Comparison of ENCODE assay signal across 20 cellular contexts in the genomic region with DNA sequence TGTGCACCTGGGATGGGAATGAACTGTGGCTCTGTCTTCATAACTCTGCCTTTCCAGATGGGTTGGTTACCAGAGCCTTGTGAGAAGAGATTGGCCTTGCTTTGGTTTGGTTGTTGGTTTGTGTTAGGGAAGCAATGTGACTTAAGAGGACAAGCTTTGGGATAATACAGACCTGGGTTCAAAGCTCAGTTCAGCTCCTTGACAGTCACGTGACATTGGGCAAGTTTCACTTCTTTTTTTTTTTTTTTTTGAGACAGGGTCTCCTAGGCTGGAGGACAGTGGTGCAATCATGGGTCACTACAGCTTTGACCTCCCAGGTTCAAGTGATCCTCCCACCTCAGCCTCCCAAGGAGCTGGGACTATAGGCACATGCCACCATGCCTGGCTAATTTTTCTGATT. TPM values are rescaled to one million over a fixed set of nuclear protein-coding genes. Genes with fewer than 3 reads are reported as not detected.
DNase-seq lines count a peak whose midpoint lies in the region; ATAC-seq and TF ChIP-seq lines count a peak whose summit lies in the region.
"Had no signal": no experiment of that assay in that cellular context is flagged by ENCODE, and none has a peak within 500 bp of the region (broad histone marks: within the 10 kb centered on the region; RNA-seq: fewer than 3 reads in every experiment).

No MANE protein-coding gene starts in this region.

- H3K27ac Mint-ChIP-seq in endodermal cell, result no peak overlapping the region
- H3K27ac Mint-ChIP-seq: activated CD4-positive, alpha-beta T cell treated with anti-CD3 and anti-CD28 coated beads, Interleukin-2, amount 10 ng/mL, durations not matched to agents 7 days and 5 days; activated naive CD4-positive, alpha-beta T cell treated with anti-CD3 and anti-CD28 coated beads for 36 hours; B cell; natural killer cell had no signal

- peak overlapping the region in 7 of 11 experiments; percentile 50 to 72 (median 59); a peak in 11 of 22 replicates for H3K9ac ChIP-seq in BLaER1 treated with 17β-estradiol and CSF1 and Interleukin-3, amounts not matched to agents 10 nM and 100 nM
- H3K9ac ChIP-seq in endodermal cell (ENCODE audit: extremely low read depth, low read length, poor library complexity, severe bottlenecking) (no peak overlapping the region), skeletal muscle satellite cell (ENCODE audit: low read depth, low read length) (no peak overlapping the region)

- BruUV-seq in OCI-LY7 (replicated peaks; lab: Mats Ljungman, UMichigan), result no TSS peak

- no peaks in the 10 kb centered on the region for H3K9me3 ChIP-seq in BLaER1 treated with 17β-estradiol and CSF1 and Interleukin-3, amounts not matched to agents 10 nM and 100 nM (replicated peaks in 1 of 11)
- H3K9me3 ChIP-seq in OCI-LY7 (ENCODE audit: low read length) (no peaks in the 10 kb centered on the region), endodermal cell (ENCODE audit: control insufficient read depth, low read length) (no peaks in the 10 kb centered on the region), skeletal muscle satellite cell (replicated peaks; ENCODE audit: low read length) (no peaks in the 10 kb centered on the region)
- H3K9me3 ChIP-seq: testis had no signal

- TF ChIP-seq CTCF in OCI-LY7 (conservative IDR thresholded peaks at IDR 0.05; ENCODE audit: low read length), result no peak
- no peak for TF ChIP-seq CTCF in endodermal cell (conservative IDR thresholded peaks at IDR 0.05)

- no peak overlapping the region for H2AFZ ChIP-seq in OCI-LY7 (ENCODE audit: low read length)

- H3K4me2 ChIP-seq in BLaER1 treated with 17β-estradiol and CSF1 and Interleukin-3, amounts not matched to agents 10 nM and 100 nM, result peak overlapping the region; percentile 47 to 91 (median 77); a peak in 21 of 22 replicates
- H3K4me2 ChIP-seq in OCI-LY7 (ENCODE audit: low read length) (peak overlapping the region; percentile 3; the same call in 1 of the 2 replicates), skeletal muscle satellite cell (ENCODE audit: low read length) (peak overlapping the region; percentile 71)

- no peaks in the 10 kb centered on the region for H3K9me3 Mint-ChIP-seq in endodermal cell
- H3K9me3 Mint-ChIP-seq: activated CD4-positive, alpha-beta T cell treated with anti-CD3 and anti-CD28 coated beads, Interleukin-2, amount 10 ng/mL, durations not matched to agents 7 days and 5 days; activated naive CD4-positive, alpha-beta T cell treated with anti-CD3 and anti-CD28 coated beads for 36 hours; H9; natural killer cell had no signal

- ATAC-seq in HG03378 (IDR thresholded peaks at IDR 0.05; ENCODE audit: unreplicated experiment), result no peak
- ATAC-seq in HG03280 (IDR thresholded peaks at IDR 0.05; ENCODE audit: unreplicated experiment), result no peak
- no peak for ATAC-seq in HG02642 (IDR thresholded peaks at IDR 0.05; ENCODE audit: poor library complexity, unreplicated experiment)
- ATAC-seq: foreskin keratinocyte, natural killer cell had no signal

- H3K36me3 Mint-ChIP-seq in endodermal cell (ENCODE audit: low read depth), result no peaks in the 10 kb centered on the region
- H3K36me3 Mint-ChIP-seq: natural killer cell had no signal

- no peak overlapping the region for H3K4me3 Mint-ChIP-seq in endodermal cell
- H3K4me3 Mint-ChIP-seq: activated CD4-positive, alpha-beta T cell treated with anti-CD3 and anti-CD28 coated beads, Interleukin-2, amount 10 ng/mL, durations not matched to agents 7 days and 5 days; activated naive CD4-positive, alpha-beta T cell treated with anti-CD3 and anti-CD28 coated beads for 36 hours; B cell; H9; natural killer cell had no signal

- POLR2A ChIA-PET in OCI-LY7 (lab: Charles Lee), result interaction anchor here (0.7 to 1.7 kb wide), 2 partner anchors 10 to 199 kb away, joined by 3 to 8 read pairs; no protein-coding TSS in a partner anchor

- H3K79me2 ChIP-seq in OCI-LY7 (ENCODE audit: insufficient read depth, low read depth, low read length), result peaks cover 24% of the 10 kb centered on the region; the same call in 1 of the 2 replicates

- peaks cover 0 to 6% (median 0%) of the 10 kb centered on the region in 11 experiments; a peak in 1 of 22 replicates for H4K20me1 ChIP-seq in BLaER1 treated with 17β-estradiol and CSF1 and Interleukin-3, amounts not matched to agents 10 nM and 100 nM
- no peaks in the 10 kb centered on the region for H4K20me1 ChIP-seq in OCI-LY7 (ENCODE audit: insufficient read depth, low read length)

- no peak overlapping the region for H3K4me3 ChIP-seq in BLaER1 treated with 17β-estradiol and CSF1 and Interleukin-3, amounts not matched to agents 10 nM and 100 nM
- no peak overlapping the region for H3K4me3 ChIP-seq in OCI-LY7 (ENCODE audit: low read depth, low read length, poor library complexity, severe bottlenecking)
- H3K4me3 ChIP-seq in endodermal cell (ENCODE audit: low read length), result no peak overlapping the region
- H3K4me3 ChIP-seq in skeletal muscle satellite cell (ENCODE audit: low read length), result no peak overlapping the region
- H3K4me3 ChIP-seq: lung, testis had no signal

- intact Hi-C loops in OCI-LY7 (cut with micrococcal nuclease; ENCODE audit: unreplicated experiment), result no loop called here

- CTCF ChIA-PET in OCI-LY7 (lab: Charles Lee; ENCODE audit: unreplicated experiment), result interaction anchor here (0.6 to 2.5 kb wide), 3 partner anchors 9 to 39 kb away, joined by 3 to 10 read pairs (median 4); no protein-coding TSS in a partner anchor

- no peaks in the 10 kb centered on the region for H3K9me2 ChIP-seq in OCI-LY7 (ENCODE audit: insufficient read depth, low read length)

- peak overlapping the region in 8 of 11 experiments; percentile 66 to 88 (median 77); a peak in 15 of 22 replicates for H3K27ac ChIP-seq in BLaER1 treated with 17β-estradiol and CSF1 and Interleukin-3, amounts not matched to agents 10 nM and 100 nM
- H3K27ac ChIP-seq in OCI-LY7 (ENCODE audit: low read depth, low read length, poor library complexity, severe bottlenecking), result no peak overlapping the region
- peak overlapping the region; percentile 85 for H3K27ac ChIP-seq in endodermal cell (ENCODE audit: low read depth, low read length)
- H3K27ac ChIP-seq: foreskin keratinocyte had no signal

- 94 to 100% methylated on average over 1 of the region's 1 CpG for WGBS in endodermal cell (ENCODE audit: insufficient coverage in 1 of 2, insufficient read length in 1 of 2), 2 experiments

- DNase-seq in OCI-LY7 (ENCODE audit: low spot score), result no peak
- DNase-seq in endodermal cell, result no peak
- no peak for DNase-seq in inferior parietal cortex (ENCODE audit: extremely low spot score)
- DNase-seq: activated CD4-positive, alpha-beta T cell treated with anti-CD3 and anti-CD28 coated beads, Interleukin-2, amount 10 ng/mL, durations not matched to agents 7 days and 5 days; activated naive CD4-positive, alpha-beta T cell treated with anti-CD3 and anti-CD28 coated beads for 36 hours; central memory CD4-positive, alpha-beta T cell; foreskin keratinocyte; H9; natural killer cell; stimulated activated CD4-positive, alpha-beta T cell treated with anti-CD3 and anti-CD28 coated beads, Interleukin-2, amount 100 ng/mL, for 24 hours; T1000 had no signal

- H3K4me1 ChIP-seq in BLaER1 treated with 17β-estradiol and CSF1 and Interleukin-3, amounts not matched to agents 10 nM and 100 nM, result peaks cover 42 to 97% (median 77%) of the 10 kb centered on the region in 10 experiments
- H3K4me1 ChIP-seq in OCI-LY7 (ENCODE audit: insufficient read depth, low read length, poor library complexity, severe bottlenecking) (peaks cover 81% of the 10 kb centered on the region), endodermal cell (ENCODE audit: control insufficient read depth, insufficient read depth, low read length) (no peaks in the 10 kb centered on the region), skeletal muscle satellite cell (ENCODE audit: control insufficient read depth, insufficient read depth, low read length) (peaks cover 42% of the 10 kb centered on the region)
- H3K4me1 ChIP-seq: foreskin keratinocyte had no signal

- H3K36me3 ChIP-seq in BLaER1 treated with 17β-estradiol and CSF1 and Interleukin-3, amounts not matched to agents 10 nM and 100 nM, result no peaks in the 10 kb centered on the region
- H3K36me3 ChIP-seq in OCI-LY7 (ENCODE audit: insufficient read depth, low read length) (no peaks in the 10 kb centered on the region), endodermal cell (ENCODE audit: control insufficient read depth, insufficient read depth, low read length) (no peaks in the 10 kb centered on the region), skeletal muscle satellite cell (ENCODE audit: insufficient read depth, low read length) (no peaks in the 10 kb centered on the region)

- no peaks in the 10 kb centered on the region for H3K4me1 Mint-ChIP-seq in endodermal cell
- H3K4me1 Mint-ChIP-seq: activated CD4-positive, alpha-beta T cell treated with anti-CD3 and anti-CD28 coated beads, Interleukin-2, amount 10 ng/mL, durations not matched to agents 7 days and 5 days; natural killer cell had no signal

- peaks cover 1% of the 10 kb centered on the region for H3K27me3 Mint-ChIP-seq in endodermal cell (ENCODE audit: insufficient read depth)

- H3K27me3 ChIP-seq in BLaER1 treated with 17β-estradiol and CSF1 and Interleukin-3, amounts not matched to agents 10 nM and 100 nM, result no peaks in the 10 kb centered on the region
- H3K27me3 ChIP-seq in endodermal cell (ENCODE audit: control insufficient read depth, insufficient read depth, low read length, poor library complexity, severe bottlenecking) (no peaks in the 10 kb centered on the region), skeletal muscle satellite cell (ENCODE audit: control insufficient read depth, insufficient read depth, low read length) (no peaks in the 10 kb centered on the region)
- H3K27me3 ChIP-seq: testis had no signal

RNA-seq across cellular contexts. Expression of a gene that starts 42.7 kb away (rescaled TPM):
- 11.3 and 12.5 TPM in 2 replicates for total RNA-seq in OCI-LY7 (2014; rRNA removed; shearing (Covaris generic))
- total RNA-seq in OCI-LY7 (2022) (7.4 and 10.5 TPM in 2 replicates), endodermal cell (1 to 10 TPM; 1.1 to 1.2 TPM)
- polyA plus RNA-seq in endodermal cell (2013, experiment 1 of 2), result 13.0 TPM
- 12.1 TPM for polyA plus RNA-seq in endodermal cell (2013, experiment 2 of 2)
- total RNA-seq in skeletal muscle satellite cell (2012; rRNA removed), result 21.3 and 21.4 TPM in 2 replicates
- total RNA-seq: activated CD4-positive, alpha-beta T cell treated with anti-CD3 and anti-CD28 coated beads, Interleukin-2, amount 10 ng/mL, durations not matched to agents 7 days and 5 days; activated naive CD4-positive, alpha-beta T cell treated with anti-CD3 and anti-CD28 coated beads for 36 hours; HT-29 had no signal

Comparison
In these comparisons a context has a peak if more than half of its experiments do, and no peak if none do; other contexts are left out.
1. H3K4me2 ChIP-seq: peak in every context shown above with its lines; median percentile 77 in BLaER1 treated with 17β-estradiol and CSF1 and Interleukin-3, amounts not matched to agents 10 nM and 100 nM; 71 in skeletal muscle satellite cell; 3 in OCI-LY7.
2. H3K9ac ChIP-seq: peak in BLaER1 treated with 17β-estradiol and CSF1 and Interleukin-3, amounts not matched to agents 10 nM and 100 nM (7 of 11); none in endodermal cell (single experiment) and skeletal muscle satellite cell (single experiment).